In the genomic region with DNA sequence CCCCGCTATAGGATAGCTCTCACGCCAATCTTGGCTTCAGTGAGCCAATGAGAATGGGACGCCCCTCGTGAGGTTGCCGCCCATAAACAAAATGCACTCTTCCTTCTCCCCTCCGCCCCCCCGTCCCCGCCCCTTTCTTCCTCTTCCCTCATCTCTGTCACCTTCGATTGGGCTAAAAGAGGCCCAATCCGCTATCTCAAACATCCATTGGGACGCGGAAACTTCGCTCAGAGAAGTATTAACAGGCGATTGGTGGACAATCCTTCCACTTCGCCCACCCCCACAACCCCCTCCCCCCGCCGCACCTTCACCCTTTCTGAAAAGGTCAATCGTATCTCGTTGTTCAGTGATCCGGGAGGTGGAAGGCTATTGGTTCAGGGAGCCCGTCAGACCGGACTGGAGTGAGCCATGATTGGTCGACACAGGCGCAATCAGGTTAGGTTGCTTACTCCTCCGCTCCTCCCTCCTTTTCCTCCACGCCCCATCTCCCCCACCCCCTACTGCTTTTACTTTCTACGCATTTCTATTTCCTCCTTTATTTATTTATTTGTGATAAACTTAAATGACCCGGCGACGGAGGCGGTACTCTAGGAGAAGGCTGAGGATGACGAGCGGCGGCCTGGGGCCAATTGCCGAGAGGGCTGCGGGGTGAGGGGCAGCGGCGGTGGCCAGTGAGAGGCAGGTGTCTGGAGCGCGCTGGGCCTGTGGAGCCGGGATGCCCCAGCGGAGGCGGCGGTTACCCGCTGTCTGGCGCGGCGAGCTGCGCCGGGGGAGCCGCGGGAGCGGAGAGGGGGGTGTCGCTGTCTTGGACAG, we compare ENCODE assay signal across 8 cellular contexts. TPM values are rescaled to one million over a fixed set of nuclear protein-coding genes. Genes with fewer than 3 reads are reported as not detected.
A peak's percentile ranks its signal among the peaks of the same experiment; 100 is the strongest.
DNase-seq lines count a peak whose midpoint lies in the region; TF ChIP-seq lines count a peak whose summit lies in the region.

No MANE protein-coding gene starts in this region.

- H3K27ac ChIP-seq in effector memory CD4-positive, alpha-beta T cell (ENCODE audit: insufficient read depth, low read length, poor library complexity, severe bottlenecking), result peak overlapping the region; percentile 97

- no peaks in the 10 kb centered on the region for H3K36me3 ChIP-seq in effector memory CD4-positive, alpha-beta T cell (ENCODE audit: control insufficient read depth, insufficient read depth, low read length)

- DNase-seq in COLO668 (lab: John Stamatoyannopoulos, UW; ENCODE audit: unreplicated experiment) (peak; percentile 93), GM20000 (ENCODE audit: low spot score) (peak; percentile 96), HS-5 (ENCODE audit: low read depth) (peak; percentile 98), NK-92 (lab: John Stamatoyannopoulos, UW; ENCODE audit: unreplicated experiment) (peak; percentile 100), lung microvascular endothelial cell (ENCODE audit: low read depth in 2 of 2) (peak; percentile 100)
- peak; percentile 63 to 84 (median 76) for DNase-seq in activated CD8-positive, alpha-beta memory T cell treated with anti-CD3 and anti-CD28 coated beads for 48 hours (ENCODE audit: low read depth in 2 of 3, low spot score in 2 of 3)
- DNase-seq in effector memory CD4-positive, alpha-beta T cell, result peak; percentile 93 to 98 (median 97)
- peak; percentile 76 to 94 (median 93) for DNase-seq in stimulated activated CD4-positive, alpha-beta T cell treated with anti-CD3 and anti-CD28 coated beads, TNF-alpha, amount 100 ng/mL, for 4 hours (ENCODE audit: low read depth in 3 of 3)

- no peaks in the 10 kb centered on the region for H3K27me3 ChIP-seq in effector memory CD4-positive, alpha-beta T cell (replicated peaks; ENCODE audit: control insufficient read depth, insufficient read depth, low read length, poor library complexity, severe bottlenecking)

- H3K4me3 ChIP-seq in effector memory CD4-positive, alpha-beta T cell (ENCODE audit: insufficient read depth, low read depth, low read length, poor library complexity, severe bottlenecking), result peak overlapping the region; percentile 84

- TF ChIP-seq CTCF in GM20000 (IDR thresholded peaks at IDR 0.05; ENCODE audit: extremely low read depth, missing control alignments), result no peak

- H3K9me3 ChIP-seq in effector memory CD4-positive, alpha-beta T cell (ENCODE audit: control insufficient read depth, low read length), result no peaks in the 10 kb centered on the region

- peaks cover 7% of the 10 kb centered on the region for H3K4me1 ChIP-seq in effector memory CD4-positive, alpha-beta T cell (ENCODE audit: control insufficient read depth, insufficient read depth, low read length, poor library complexity, severe bottlenecking)

RNA-seq across cellular contexts. Expression of a gene that starts 0.4 kb away (rescaled TPM):
- total RNA-seq in lung microvascular endothelial cell, result 6.5 and 13.9 TPM in 2 replicates

Comparison
In these comparisons a context has a peak if more than half of its experiments do, and no peak if none do; other contexts are left out.
1. Peak in every context shown above with its lines: DNase-seq, H3K4me3 ChIP-seq and H3K27ac ChIP-seq.